In the genomic region with DNA sequence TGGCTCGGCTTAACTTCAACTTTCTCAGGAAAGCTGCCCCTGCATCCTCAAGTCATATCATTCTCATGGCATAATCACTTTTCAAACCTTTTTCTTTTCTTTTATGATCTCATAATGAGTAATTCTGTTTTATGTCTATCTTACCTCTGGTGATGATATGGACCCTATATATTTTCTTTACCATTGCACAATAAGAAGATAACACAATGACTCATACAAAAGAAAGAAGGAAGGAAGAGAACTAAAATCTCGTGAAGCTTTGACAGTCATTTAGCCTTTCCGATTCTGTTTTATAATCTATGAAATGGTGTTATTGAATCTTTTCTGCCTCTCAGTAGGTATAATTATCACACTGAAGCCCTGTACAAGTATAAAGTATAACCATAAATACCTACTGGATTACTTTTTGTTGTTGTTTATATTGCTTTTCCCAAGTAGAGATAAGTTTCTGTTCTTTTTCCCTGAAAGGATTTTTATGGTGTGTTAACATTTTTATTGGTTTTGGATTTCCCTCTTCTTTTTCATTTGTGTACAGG, we compare ENCODE assay signal across 18 cellular contexts.
DNase-seq lines count a peak whose midpoint lies in the region; ATAC-seq, FAIRE-seq and TF ChIP-seq lines count a peak whose summit lies in the region.
"Had no signal": no experiment of that assay in that cellular context is flagged by ENCODE, and none has a peak within 500 bp of the region (broad histone marks: within the 10 kb centered on the region; RNA-seq: fewer than 3 reads in every experiment).

No MANE protein-coding gene starts in this region.

- no peaks in the 10 kb centered on the region for H3K9me3 ChIP-seq in RWPE2 (ENCODE audit: severe bottlenecking)
- H3K9me3 ChIP-seq: Peyer's patch, right atrium auricular region had no signal

- ATAC-seq in RWPE2 (ENCODE audit: low read depth) (peak; percentile 81), foreskin keratinocyte (peak; percentile 93), GM21717 (IDR thresholded peaks at IDR 0.05; ENCODE audit: unreplicated experiment) (no peak)
- ATAC-seq: K562 had no signal

- H3K27ac ChIP-seq in ACC112 (ENCODE audit: low read depth, low read length) (peak overlapping the region; percentile 81), RWPE2 (ENCODE audit: poor library complexity, severe bottlenecking) (peak overlapping the region; percentile 35), foreskin keratinocyte (peak overlapping the region; percentile 15)
- H3K27ac ChIP-seq: dorsolateral prefrontal cortex, Peyer's patch had no signal

- H3K79me2 ChIP-seq in ACC112 (ENCODE audit: control insufficient read depth, insufficient read depth, low read length, unreplicated experiment), result no peaks in the 10 kb centered on the region

- TF ChIP-seq CTCF in RWPE2 (IDR thresholded peaks at IDR 0.05; ENCODE audit: poor library complexity, severe bottlenecking) (no peak), foreskin keratinocyte (conservative IDR thresholded peaks at IDR 0.05) (no peak)

- intact Hi-C loops in posterior vena cava (cut with DNase I), result no loop called here

- H2AFZ ChIP-seq in ACC112 (ENCODE audit: low read length, unreplicated experiment), result peak overlapping the region; percentile 66

- H3K4me3 ChIP-seq in ACC112 (ENCODE audit: low read depth, low read length) (peak overlapping the region; percentile 45), RWPE2 (ENCODE audit: severe bottlenecking) (no peak overlapping the region)
- H3K4me3 ChIP-seq: dorsolateral prefrontal cortex, K562, Peyer's patch, right atrium auricular region had no signal

- peak; percentile 5 for DNase-seq in HTR-8/SVneo (ENCODE audit: insufficient read length, low spot score)
- DNase-seq in RWPE2 (ENCODE audit: low spot score), result no peak
- DNase-seq in foreskin keratinocyte, result peak; percentile 58 to 81
- DNase-seq in posterior vena cava (ENCODE audit: low spot score), result no peak
- DNase-seq in effector CD4-positive, alpha-beta T cell, result no peak
- DNase-seq in NCI-H1436 treated with DMSO at 0.1 percent for 48 hours (lab: John Stamatoyannopoulos, UW), result no peak
- DNase-seq: aorta; dorsolateral prefrontal cortex; NCI-H187; NCI-H510A treated with DMSO at 0.1 percent for 48 hours; Peyer's patch; stimulated activated CD4-positive, alpha-beta T cell treated with anti-CD3 and anti-CD28 coated beads, Interleukin-2, amount 100 ng/mL, for 48 hours; stimulated activated CD8-positive, alpha-beta memory T cell treated with anti-CD3 and anti-CD28 coated beads, Interleukin-4, amount 100 ng/mL, for 48 hours had no signal

- H3K4me1 ChIP-seq in ACC112 (ENCODE audit: control insufficient read depth, insufficient read depth, low read length, unreplicated experiment) (peaks cover 57% of the 10 kb centered on the region), RWPE2 (ENCODE audit: insufficient read depth, poor library complexity, severe bottlenecking) (peaks cover 24% of the 10 kb centered on the region), foreskin keratinocyte (peaks cover 25% of the 10 kb centered on the region)
- H3K4me1 ChIP-seq: Peyer's patch had no signal

- FAIRE-seq in HTR-8/SVneo (lab: Jason Lieb, UNC), result no peak
- FAIRE-seq: H1, K562 had no signal

- H3K27me3 ChIP-seq in ACC112 (ENCODE audit: insufficient read depth, low read length), result no peaks in the 10 kb centered on the region
- H3K27me3 ChIP-seq in RWPE2 (ENCODE audit: insufficient read depth, poor library complexity, severe bottlenecking), result no peaks in the 10 kb centered on the region
- no peaks in the 10 kb centered on the region for H3K27me3 ChIP-seq in foreskin keratinocyte
- H3K27me3 ChIP-seq: dorsolateral prefrontal cortex, Peyer's patch, right atrium auricular region had no signal

- H3K36me3 ChIP-seq in ACC112 (ENCODE audit: insufficient read depth, low read length) (no peaks in the 10 kb centered on the region), RWPE2 (ENCODE audit: low read depth) (no peaks in the 10 kb centered on the region; the same call in 1 of the 2 replicates)
- H3K36me3 ChIP-seq: Peyer's patch, right atrium auricular region had no signal

Comparison
In these comparisons a context has a peak if more than half of its experiments do, and no peak if none do; other contexts are left out.
1. H3K27ac ChIP-seq: peak in every context shown above with its lines; median percentile 81 in ACC112; 35 in RWPE2; 15 in foreskin keratinocyte.
2. DNase-seq: peak in HTR-8/SVneo (single experiment) and foreskin keratinocyte (2 of 2); none in RWPE2 (single experiment), posterior vena cava (single experiment), effector CD4-positive, alpha-beta T cell (single experiment) and NCI-H1436 treated with DMSO at 0.1 percent for 48 hours (single experiment).